In the genomic region with DNA sequence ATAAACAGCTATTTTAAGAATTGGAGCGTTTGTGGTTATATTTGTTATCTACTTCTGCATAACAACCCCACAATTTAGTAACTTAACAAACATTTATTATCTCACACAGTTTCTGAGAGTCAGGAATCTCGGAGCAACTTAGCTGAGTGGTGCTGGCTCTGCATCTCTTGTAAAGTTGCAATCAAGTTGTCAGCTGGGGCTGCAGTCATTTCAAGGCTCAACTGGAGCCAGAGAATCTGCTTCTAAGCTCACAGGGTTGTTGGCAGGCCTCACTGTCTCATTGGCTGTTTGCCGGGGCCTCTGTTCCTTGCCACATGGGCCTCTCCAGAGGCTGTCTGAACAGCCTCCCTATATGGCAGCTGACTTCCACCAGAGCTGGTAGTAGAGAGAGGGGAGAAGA, we compare ENCODE assay signal across 23 cellular contexts.
"Had no signal": no experiment of that assay in that cellular context is flagged by ENCODE, and none has a peak within 500 bp of the region (broad histone marks: within the 10 kb centered on the region; RNA-seq: fewer than 3 reads in every experiment).

No MANE protein-coding gene starts in this region.

- H3K27ac Mint-ChIP-seq: mesothelial cell of epicardium, naive B cell had no signal

- H3K4me1 Mint-ChIP-seq: naive B cell had no signal

- H3K36me3 Mint-ChIP-seq: mesothelial cell of epicardium, naive B cell had no signal

- H3K27ac ChIP-seq: coronary artery, dorsolateral prefrontal cortex, esophagus muscularis mucosa, foreskin keratinocyte, gastroesophageal sphincter, heart right ventricle, left ventricle myocardium inferior, lower lobe of right lung had no signal

- H3K4me3 ChIP-seq: coronary artery, dorsolateral prefrontal cortex, esophagus muscularis mucosa, gastroesophageal sphincter, heart right ventricle, left ventricle myocardium inferior, lower lobe of right lung, mucosa of descending colon had no signal

- ATAC-seq: foreskin keratinocyte, gastroesophageal sphincter, left colon, left lobe of liver, lower lobe of right lung, mucosa of descending colon had no signal

- H3K4me3 Mint-ChIP-seq: mesothelial cell of epicardium had no signal

- H3K36me3 ChIP-seq: esophagus muscularis mucosa, gastroesophageal sphincter, heart right ventricle, left ventricle myocardium inferior, lower lobe of right lung had no signal

- FAIRE-seq: colon, endothelial cell of umbilical vein, frontal cortex, islet of Langerhans, keratinocyte had no signal

- DNase-seq: dermis blood vessel endothelial cell; dorsolateral prefrontal cortex; effector CD4-positive, alpha-beta T cell; effector memory CD4-positive, alpha-beta T cell; foreskin keratinocyte; heart right ventricle; hippocampal formation; left colon; left ventricle myocardium inferior; lower lobe of right lung; mesenchymal stem cell; mucosa of descending colon; naive B cell had no signal

- H3K27me3 ChIP-seq: dorsolateral prefrontal cortex, esophagus muscularis mucosa, foreskin keratinocyte, gastroesophageal sphincter, heart right ventricle had no signal

- H3K9me3 ChIP-seq: esophagus muscularis mucosa, gastroesophageal sphincter, heart right ventricle, left ventricle myocardium inferior, lower lobe of right lung, mucosa of descending colon had no signal

- H3K4me1 ChIP-seq: heart right ventricle, left ventricle myocardium inferior, lower lobe of right lung had no signal
